ENCODE assay signal across 8 cellular contexts in the genomic region with DNA sequence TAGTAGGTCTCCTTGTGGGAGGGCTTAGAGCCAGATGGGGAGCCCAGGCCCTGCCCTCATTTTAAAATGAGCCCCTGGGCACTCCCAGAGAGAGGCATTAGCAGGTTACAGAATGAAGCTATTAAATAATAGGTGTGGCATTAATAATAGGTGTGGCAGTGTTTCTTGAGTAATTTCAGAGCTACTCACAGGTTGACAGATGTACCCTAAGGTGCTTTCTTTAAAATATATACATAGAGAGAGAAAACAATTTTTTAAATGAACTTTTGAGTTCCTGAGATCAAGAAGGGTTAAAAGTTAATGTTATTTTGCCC. TPM values are rescaled to one million over a fixed set of nuclear protein-coding genes. Genes with fewer than 3 reads are reported as not detected.
DNase-seq lines count a peak whose midpoint lies in the region; ATAC-seq, FAIRE-seq and TF ChIP-seq lines count a peak whose summit lies in the region.

No MANE protein-coding gene starts in this region.

- intact Hi-C loops in K562 (cut with micrococcal nuclease), result loop anchor here (1.0 to 5.0 kb wide), 5 partner anchors 28 to 336 kb away; no protein-coding TSS in a partner anchor

- TF ChIP-seq POLR2A in K562 (conservative IDR thresholded peaks at IDR 0.05), result no peak
- no peak for TF ChIP-seq POLR2A in H54 (IDR thresholded peaks at IDR 0.05; ENCODE audit: low read depth, low read length)

- H3K9ac ChIP-seq in K562 (ENCODE audit: insufficient read depth in 1 of 2, low read depth in 2 of 2, low read length in 2 of 2) (peak overlapping the region; percentile 68 to 93), muscle layer of colon (ENCODE audit: low read length) (no peak overlapping the region)

- in situ Hi-C loops in K562 (cut with MboI), result loop anchor here (5.0 kb wide), 1 partner anchor 49 kb away; no protein-coding TSS in a partner anchor

- H3K27ac ChIP-seq in HEK293 (ENCODE audit: extremely low read depth, low read depth, low read length) (no peak overlapping the region), K562 (ENCODE audit: extremely low read depth, low read depth, low read length) (peak overlapping the region; percentile 44; the same call in 1 of the 3 replicates), muscle layer of colon (ENCODE audit: low read depth, low read length) (peak overlapping the region; percentile 56)

- peak overlapping the region; percentile 92 for H3K4me2 ChIP-seq in K562 (ENCODE audit: insufficient read depth, low read length)

- POLR2A ChIA-PET in HEK293 (lab: Yijun Ruan, JAX) (interaction anchor here (0.7 to 2.9 kb wide), 4 partner anchors 22 to 360 kb away, joined by 3 to 15 read pairs (median 4); a partner anchor contains a TSS), K562 (lab: Yijun Ruan, JAX) (interaction anchor here (0.6 to 3.9 kb wide), 6 partner anchors 9 to 400 kb away, joined by 3 to 23 read pairs (median 8); no protein-coding TSS in a partner anchor), GM10248 (lab: Yijun Ruan, JAX) (interaction anchor here (0.6 kb wide), 1 partner anchor 539 kb away, joined by 5 read pairs; no protein-coding TSS in a partner anchor)

- peaks cover 54% of the 10 kb centered on the region for H3K79me2 ChIP-seq in K562 (ENCODE audit: control insufficient read depth, insufficient read depth, low read length)

- no peak for ATAC-seq in K562
- no peak for ATAC-seq in GM19395 (IDR thresholded peaks at IDR 0.05; ENCODE audit: unreplicated experiment)

- TF ChIP-seq EP300 in K562 (IDR thresholded peaks at IDR 0.05; ENCODE audit: low read length), result no peak; the same call in 1 of the 2 replicates

- H3K4me3 ChIP-seq in AG09309 (ENCODE audit: control insufficient read depth, low read depth, low read length) (peak overlapping the region; percentile 79), HEK293 (ENCODE audit: low read depth, low read length) (peak overlapping the region; percentile 54), K562 (peak overlapping the region; percentile 57), muscle layer of colon (ENCODE audit: low read depth in 1 of 2, low read length in 2 of 2) (peak overlapping the region in 1 of 2 donors; percentile 80)

- H4K20me1 ChIP-seq in K562 (replicated peaks; ENCODE audit: control insufficient read depth, insufficient read depth, low read length), result no peaks in the 10 kb centered on the region

- BruUV-seq in K562 (replicated peaks; lab: Mats Ljungman, UMichigan), result no TSS peak

- H3K9me1 ChIP-seq in K562 (ENCODE audit: control insufficient read depth, insufficient read depth, low read length), result no peaks in the 10 kb centered on the region

- FAIRE-seq in K562 (lab: Jason Lieb, UNC), result no peak
- no peak for FAIRE-seq in H54 (lab: Jason Lieb, UNC)

- no peaks in the 10 kb centered on the region for H3K9me3 ChIP-seq in HEK293 (ENCODE audit: control insufficient read depth, insufficient read depth, low read depth, low read length)
- H3K9me3 ChIP-seq in K562 (replicated peaks; ENCODE audit: control insufficient read depth, insufficient read depth, low read depth, low read length), result no peaks in the 10 kb centered on the region
- no peaks in the 10 kb centered on the region for H3K9me3 ChIP-seq in muscle layer of colon (ENCODE audit: low read length)

- no peaks in the 10 kb centered on the region for H3K27me3 ChIP-seq in K562 (ENCODE audit: control insufficient read depth in 2 of 2, insufficient read depth in 2 of 2, low read length in 2 of 2)
- no peaks in the 10 kb centered on the region for H3K27me3 ChIP-seq in muscle layer of colon (ENCODE audit: control insufficient read depth in 1 of 2, insufficient read depth in 2 of 2, low read length in 2 of 2)

- TF ChIP-seq CTCF in AG09309 (IDR thresholded peaks at IDR 0.05; ENCODE audit: control insufficient read depth, insufficient read depth, low read depth, low read length, missing control alignments) (no peak), HEK293 (tag by site-specific recombination; IDR thresholded peaks at IDR 0.05) (no peak), K562 (IDR thresholded peaks at IDR 0.05 in 2 of 3, conservative IDR thresholded peaks at IDR 0.05 in 1 of 3; ENCODE audit: insufficient read depth in 2 of 3, low read depth in 1 of 3, low read length in 3 of 3) (no peak; a peak in 1 of 6 replicates), GM10248 (IDR thresholded peaks at IDR 0.05; ENCODE audit: control extremely low read depth, extremely low read depth, low read depth, missing control alignments) (no peak)

- H3K4me1 ChIP-seq in HEK293 (ENCODE audit: control insufficient read depth, insufficient read depth, low read length) (peaks cover 7% of the 10 kb centered on the region), K562 (replicated peaks in 1 of 2; ENCODE audit: control insufficient read depth in 2 of 2, insufficient read depth in 2 of 2, low read length in 2 of 2) (peaks cover 28 to 44% of the 10 kb centered on the region in 2 experiments; a peak in 4 of 5 replicates), muscle layer of colon (ENCODE audit: insufficient read depth, low read length) (peaks cover 16% of the 10 kb centered on the region)

- no peak for DNase-seq in AG09309 (ENCODE audit: low read depth)
- peak in 3 of 4 experiments; percentile 57 to 74 (median 58) for DNase-seq in K562 (ENCODE audit: extremely low read depth in 1 of 4, low spot score in 3 of 4)
- no peak for DNase-seq in GM10248 (ENCODE audit: extremely low spot score)
- no peak for DNase-seq in H54 (ENCODE audit: insufficient read length, low spot score)
- no peak for DNase-seq in stimulated activated CD8-positive, alpha-beta memory T cell treated with anti-CD3 and anti-CD28 coated beads, Interleukin-4, amount 100 ng/mL, for 48 hours

- no peak for TF ChIP-seq RAD21 in K562 (CRISPR knock-in tag; conservative IDR thresholded peaks at IDR 0.05 in 1 of 2, IDR thresholded peaks at IDR 0.05 in 1 of 2)

- H3K36me3 ChIP-seq in HEK293 (ENCODE audit: control insufficient read depth in 2 of 2, insufficient read depth in 1 of 2, low read length in 2 of 2) (no peaks in the 10 kb centered on the region), K562 (ENCODE audit: control insufficient read depth, insufficient read depth, low read length) (no peaks in the 10 kb centered on the region), muscle layer of colon (ENCODE audit: insufficient read depth, low read length) (no peaks in the 10 kb centered on the region)

- peak overlapping the region; percentile 79 for H2AFZ ChIP-seq in K562 (ENCODE audit: low read depth, low read length)

- CTCF ChIA-PET in HEK293 (lab: Yijun Ruan, JAX), result interaction anchor here (0.6 to 5.6 kb wide), 14 partner anchors 11 to 1589 kb away, joined by 3 to 32 read pairs (median 4); a partner anchor contains a TSS
- CTCF ChIA-PET in K562 (lab: Yijun Ruan, JAX; ENCODE audit: low intra/inter-chr PET ratio), result interaction anchor here (0.6 to 4.4 kb wide), 3 partner anchors 46 to 551 kb away, joined by 3 to 69 read pairs (median 4); no protein-coding TSS in a partner anchor
- CTCF ChIA-PET in GM10248 (lab: Yijun Ruan, JAX), result interaction anchor here (0.6 to 8.4 kb wide), 24 partner anchors 8 to 779 kb away, joined by 3 to 179 read pairs (median 10); a partner anchor contains a TSS

TF ChIP-seq in HEK293, 187 proteins besides CTCF, POLR2A, EP300 and RAD21 (continues in another document):
- TF ChIP-seq ZNF354C (tag by site-specific recombination; IDR thresholded peaks at IDR 0.05; ENCODE audit: borderline replicate concordance, low read depth) (no peak), ZNF341 (tag by site-specific recombination; IDR thresholded peaks at IDR 0.05; ENCODE audit: low read depth) (no peak), ZSCAN23 (tag by site-specific recombination; IDR thresholded peaks at IDR 0.05) (no peak), KLF10 (tag by site-specific recombination; IDR thresholded peaks at IDR 0.05) (no peak), ZIC2 (tag by site-specific recombination; IDR thresholded peaks at IDR 0.05) (no peak)

TF ChIP-seq in K562, 482 proteins besides CTCF, POLR2A, EP300 and RAD21 (continues in another document):
- TF ChIP-seq DACH1 (IDR thresholded peaks at IDR 0.05; ENCODE audit: partially characterized antibody) (peak; percentile 68), CHCHD3 (CRISPR knock-in tag; IDR thresholded peaks at IDR 0.05) (no peak), TCF7L2 (IDR thresholded peaks at IDR 0.05; ENCODE audit: low read depth, low read length) (no peak), NRF1 (conservative IDR thresholded peaks at IDR 0.05 in 1 of 2, IDR thresholded peaks at IDR 0.05 in 1 of 2) (0 out of 4 replicates have a peak, but pooled peaks of 1 of the 2 experiments have one; percentile 1), ZNF77 (CRISPR knock-in tag; IDR thresholded peaks at IDR 0.05) (no peak), MYNN (IDR thresholded peaks at IDR 0.05) (0 out of 2 replicates have a peak, but pooled peaks have one; percentile 7), MYNN (CRISPR knock-in tag; IDR thresholded peaks at IDR 0.05) (no peak), MAZ (CRISPR knock-in tag; conservative IDR thresholded peaks at IDR 0.05 in 1 of 2, IDR thresholded peaks at IDR 0.05 in 1 of 2) (peak in 1 of 2 experiments; percentile 25; a peak in 1 of 4 replicates), RUNX1 (IDR thresholded peaks at IDR 0.05; ENCODE audit: low read depth) (no peak)

RNA-seq across cellular contexts. Expression of a gene that starts 1.2 kb away (rescaled TPM):
- 7.7 and 20.8 TPM in 2 replicates for total RNA-seq in K562 (2011; cell fraction: chromatin; rRNA removed; ENCODE audit: low replicate concordance)
- total RNA-seq in K562 (2011; cell fraction: nucleolus; rRNA removed), result 3.3 and 4.5 TPM in 2 replicates
- 9.1 and 18.0 TPM in 2 replicates for total RNA-seq in K562 (2011; cell fraction: nucleoplasm; rRNA removed)
- total RNA-seq in K562 (2014; rRNA removed), result 13.9 and 14.5 TPM in 2 replicates
- total RNA-seq in K562 (2014; rRNA removed; fragmentation: Illumina TruSeq; extraction: Trizol), result 26.9 and 27.3 TPM in 2 replicates
- total RNA-seq in K562 (2015; rRNA removed; fragmentation: Illumina TruSeq; extraction: Trizol), result 21.8 and 24.4 TPM in 2 replicates
- 21.0 and 22.8 TPM in 2 replicates for total RNA-seq in K562 (2021)
- 18.8 and 21.1 TPM in 2 replicates for polyA plus RNA-seq in K562 (2011; rRNA removed)
- 4.0 and 10.7 TPM in 2 replicates for polyA plus RNA-seq in K562 (2011; cell fraction: cytosol; rRNA removed)
- polyA plus RNA-seq in K562 (2011; cell fraction: nucleus; rRNA removed), result 6.8 and 10.7 TPM in 2 replicates
- polyA plus RNA-seq in K562 (2012), result 10.8 and 18.5 TPM in 2 replicates
- polyA plus RNA-seq in K562 (2014; fragmentation: Illumina TruSeq; extraction: Trizol), result 11.8 and 15.2 TPM in 2 replicates
- 1 to 10 TPM; 6.1 to 8.0 TPM for polyA plus RNA-seq in K562 (2014; fragmentation: Nextera tagmentation; extraction: Ambion mirVana)
- 12.2 and 12.7 TPM in 2 replicates for polyA plus RNA-seq in K562 (2014; rRNA removed)
- 30.8 and 35.3 TPM in 2 replicates for polyA minus RNA-seq in K562 (2011; rRNA and poly(A)+ RNA removed)
- polyA minus RNA-seq in K562 (2011; cell fraction: cytosol; rRNA and poly(A)+ RNA removed), result 13.7 and 16.0 TPM in 2 replicates
- 6.6 and 11.7 TPM in 2 replicates for polyA minus RNA-seq in K562 (2011; cell fraction: nucleus; rRNA and poly(A)+ RNA removed)

Comparison
In these comparisons a context has a peak if more than half of its experiments do, and no peak if none do; other contexts are left out.
1. DNase-seq: peak in K562 (3 of 4); none in AG09309 (single experiment), GM10248 (single experiment), H54 (single experiment) and stimulated activated CD8-positive, alpha-beta memory T cell treated with anti-CD3 and anti-CD28 coated beads, Interleukin-4, amount 100 ng/mL, for 48 hours (single experiment).